In genomic region chr17:42067371-42068180, GRCh38 we compare ENCODE assay signal across 8 cellular contexts. TPM values are rescaled to one million over a fixed set of nuclear protein-coding genes. Genes with fewer than 3 reads are reported as not detected.
DNase-seq lines count a peak whose midpoint lies in the region; ATAC-seq and TF ChIP-seq lines count a peak whose summit lies in the region.

No MANE protein-coding gene starts in this region.

- CTCF ChIA-PET in Calu3 (lab: Charles Lee): interaction anchor here (0.6 to 1.6 kb wide), 5 partner anchors 11 to 102 kb away, joined by 3 to 10 read pairs (median 3); partner anchors contain the start of gene ZNF385C

- intact Hi-C loops in Calu3 (cut with micrococcal nuclease; ENCODE audit: unreplicated experiment): loop anchor here (1.0 to 5.0 kb wide), 2 partner anchors 34 to 50 kb away; no protein-coding TSS in a partner anchor

- TF ChIP-seq CTCF in Calu3 (IDR thresholded peaks at IDR 0.05; ENCODE audit: unreplicated experiment) (peak; percentile 99), astrocyte of the cerebellum (IDR thresholded peaks at IDR 0.05; ENCODE audit: low read depth, low read length, missing control alignments) (peak; percentile 89)

- H3K4me3 Mint-ChIP-seq in Calu3 (ENCODE audit: low read depth, unreplicated experiment) (no peak overlapping the region), immature natural killer cell (no peak overlapping the region)
- no peak overlapping the region for H3K4me3 Mint-ChIP-seq in T-helper 2 cell treated with Interferon-gamma antibody and Interleukin-4, amounts not matched to agents 5 μg/mL and 100 μg/mL, for 36 hours

- DNase-seq in Calu3 (peak; percentile 85), astrocyte of the cerebellum (ENCODE audit: low read depth) (peak; percentile 9), immature natural killer cell (peak; percentile 45 to 58 (median 51))
- peak; percentile 44 for DNase-seq in T-helper 2 cell treated with Interferon-gamma antibody and Interleukin-4, amounts not matched to agents 5 μg/mL and 100 μg/mL, for 36 hours (ENCODE audit: low spot score)
- DNase-seq in stimulated activated CD4-positive, alpha-beta T cell treated with anti-CD3 and anti-CD28 coated beads, Interleukin-15, amount 100 ng/mL, for 48 hours (ENCODE audit: low read depth in 2 of 2): peak; percentile 35 to 67

- peak; percentile 76 for TF ChIP-seq RAD21 in Ishikawa (IDR thresholded peaks at IDR 0.05; ENCODE audit: low read depth)

- H3K9me3 Mint-ChIP-seq in Calu3 (ENCODE audit: low read depth, unreplicated experiment) (no peaks in the 10 kb centered on the region), immature natural killer cell (no peaks in the 10 kb centered on the region)
- no peaks in the 10 kb centered on the region for H3K9me3 Mint-ChIP-seq in T-helper 2 cell treated with Interferon-gamma antibody and Interleukin-4, amounts not matched to agents 5 μg/mL and 100 μg/mL, for 36 hours

- TF ChIP-seq EP300 in Ishikawa (IDR thresholded peaks at IDR 0.05; ENCODE audit: borderline replicate concordance): no peak

- peaks cover 67% of the 10 kb centered on the region for H3K27me3 Mint-ChIP-seq in Calu3 (ENCODE audit: unreplicated experiment)
- H3K27me3 Mint-ChIP-seq in T-helper 2 cell treated with Interferon-gamma antibody and Interleukin-4, amounts not matched to agents 5 μg/mL and 100 μg/mL, for 36 hours (ENCODE audit: low read depth): peaks cover 17% of the 10 kb centered on the region
- H3K27me3 Mint-ChIP-seq in immature natural killer cell (ENCODE audit: low read depth in 3 of 3): peaks cover 0 to 3% (median 2%) of the 10 kb centered on the region in 3 donors

- H3K36me3 Mint-ChIP-seq in Calu3 (ENCODE audit: insufficient read depth, unreplicated experiment): no peaks in the 10 kb centered on the region
- no peaks in the 10 kb centered on the region for H3K36me3 Mint-ChIP-seq in T-helper 2 cell treated with Interferon-gamma antibody and Interleukin-4, amounts not matched to agents 5 μg/mL and 100 μg/mL, for 36 hours (ENCODE audit: low read depth)
- H3K36me3 Mint-ChIP-seq in immature natural killer cell: no peaks in the 10 kb centered on the region

- in situ Hi-C loops in astrocyte of the cerebellum (cut with HindIII; ENCODE audit: low sequenced_read_pairs): no loop called here

- no peak overlapping the region for H3K4me3 ChIP-seq in astrocyte of the cerebellum (ENCODE audit: low read depth, low read length)

- H3K27ac Mint-ChIP-seq in Calu3 (ENCODE audit: unreplicated experiment): no peak overlapping the region
- H3K27ac Mint-ChIP-seq in T-helper 2 cell treated with Interferon-gamma antibody and Interleukin-4, amounts not matched to agents 5 μg/mL and 100 μg/mL, for 36 hours: no peak overlapping the region
- no peak overlapping the region for H3K27ac Mint-ChIP-seq in immature natural killer cell

- no TSS peak for BruUV-seq in Calu3 (replicated peaks; lab: Mats Ljungman, UMichigan)

- ATAC-seq in GM21390 (IDR thresholded peaks at IDR 0.05; ENCODE audit: unreplicated experiment) (no peak), HG03571 (IDR thresholded peaks at IDR 0.05; ENCODE audit: unreplicated experiment) (no peak)

- no peaks in the 10 kb centered on the region for H3K4me1 Mint-ChIP-seq in Calu3 (ENCODE audit: low read depth, unreplicated experiment)
- peaks cover 13% of the 10 kb centered on the region for H3K4me1 Mint-ChIP-seq in T-helper 2 cell treated with Interferon-gamma antibody and Interleukin-4, amounts not matched to agents 5 μg/mL and 100 μg/mL, for 36 hours (ENCODE audit: low read depth)
- peaks cover 7 to 14% of the 10 kb centered on the region in 2 donors for H3K4me1 Mint-ChIP-seq in immature natural killer cell

TF ChIP-seq in Ishikawa, 13 proteins besides CTCF, POLR2A, EP300 and RAD21:
- TF ChIP-seq ZBTB7A (IDR thresholded peaks at IDR 0.05; ENCODE audit: low read depth) (peak; percentile 64; the same call in 1 of the 2 replicates), FOXM1 (IDR thresholded peaks at IDR 0.05; ENCODE audit: borderline replicate concordance, low read depth) (no peak), USF1 (IDR thresholded peaks at IDR 0.05) (no peak)
TF ChIP-seq in Ishikawa: peak in this region for 1.

RNA-seq across cellular contexts. Expression of gene C17orf113, which starts 17.2 kb away (rescaled TPM):
- 4.2 and 4.5 TPM in 2 replicates for total RNA-seq in Calu3 (2022)
- polyA plus RNA-seq in immature natural killer cell: under 1 TPM in 2 of 3 donors, not detected in 1; 0.19 to 0.21 TPM

RNA-seq across cellular contexts. Expression of gene ZNF385C, which starts 30.7 kb away (rescaled TPM):
- total RNA-seq in Calu3 (2022): 4.0 and 6.3 TPM in 2 replicates
- under 1 TPM in 1 of 3 donors, not detected in 2; 0.44 TPM for polyA plus RNA-seq in immature natural killer cell

RNA-seq across cellular contexts. Expression of gene DHX58, which starts 44.9 kb away (rescaled TPM):
- total RNA-seq in Calu3 (2022): 45.6 and 77.5 TPM in 2 replicates
- polyA plus RNA-seq in immature natural killer cell: 10 to 100 TPM in 1 of 3 donors, 1 to 10 TPM in 2; 3.0 to 14.3 (median 9.8) TPM

RNA-seq across cellular contexts. Expression of gene NKIRAS2, which starts 47.7 kb away (rescaled TPM):
- 55.7 and 58.4 TPM in 2 replicates for total RNA-seq in Calu3 (2022)
- polyA plus RNA-seq in immature natural killer cell: 10 to 100 TPM; 21.5 to 33.6 (median 32.6) TPM

RNA-seq across cellular contexts. Expression of gene DNAJC7, which starts 50.3 kb away (rescaled TPM):
- total RNA-seq in Calu3 (2022): 184 and 193 TPM in 2 replicates
- polyA plus RNA-seq in immature natural killer cell: 10 to 100 TPM; 54.1 to 94.0 (median 55.8) TPM

Comparison
In these comparisons a context has a peak if more than half of its experiments do, and no peak if none do; other contexts are left out.
1. DNase-seq: peak in every context shown above with its lines; median percentile 85 in Calu3; 51 in immature natural killer cell; 51 in stimulated activated CD4-positive, alpha-beta T cell treated with anti-CD3 and anti-CD28 coated beads, Interleukin-15, amount 100 ng/mL, for 48 hours; 44 in T-helper 2 cell treated with Interferon-gamma antibody and Interleukin-4, amounts not matched to agents 5 μg/mL and 100 μg/mL, for 36 hours; 9 in astrocyte of the cerebellum.